ENCODE assay signal across 19 cellular contexts in genomic region chr15:71349336-71349735, GRCh38.
"Had no signal": no experiment of that assay in that cellular context is flagged by ENCODE, and none has a peak within 500 bp of the region (broad histone marks: within the 10 kb centered on the region; RNA-seq: fewer than 3 reads in every experiment).

No MANE protein-coding gene starts in this region.

- H3K9me3 Mint-ChIP-seq: nephron; stimulated activated naive B cell treated with anti-CD40 and anti-IgM and Interleukin-4, amounts not matched to agents 10 μg/mL and 1 μg/mL and 100 μg/mL, for 72 hours; stimulated activated naive CD8-positive, alpha-beta T cell treated with anti-CD3 and anti-CD28 coated beads, Interleukin-15, amount 100 ng/mL, for 72 hours had no signal

- H3K27ac Mint-ChIP-seq: naive B cell; nephron; stimulated activated naive B cell treated with anti-CD40 and anti-IgM and Interleukin-4, amounts not matched to agents 10 μg/mL and 1 μg/mL and 100 μg/mL, for 72 hours; stimulated activated naive CD8-positive, alpha-beta T cell treated with anti-CD3 and anti-CD28 coated beads, Interleukin-15, amount 100 ng/mL, for 72 hours had no signal

- H3K9me3 ChIP-seq: colonic mucosa, psoas muscle, right lobe of liver, testis, tibial nerve had no signal

- H3K4me3 ChIP-seq: colonic mucosa, psoas muscle, right lobe of liver, testis, tibial nerve had no signal

- H3K36me3 ChIP-seq: colonic mucosa, right lobe of liver, tibial nerve had no signal

- H3K4me3 Mint-ChIP-seq: nephron; stimulated activated naive B cell treated with anti-CD40 and anti-IgM and Interleukin-4, amounts not matched to agents 10 μg/mL and 1 μg/mL and 100 μg/mL, for 72 hours; stimulated activated naive CD8-positive, alpha-beta T cell treated with anti-CD3 and anti-CD28 coated beads, Interleukin-15, amount 100 ng/mL, for 72 hours had no signal

- H3K4me1 ChIP-seq: colonic mucosa, parathyroid adenoma, psoas muscle, tibial nerve had no signal

- H3K79me2 ChIP-seq: parathyroid adenoma had no signal

- H3K27me3 ChIP-seq: colonic mucosa, foreskin keratinocyte, right lobe of liver, testis, tibial nerve had no signal

- DNase-seq: colonic mucosa; dermis blood vessel endothelial cell; erythroblast; foreskin keratinocyte; kidney; left cardiac atrium; naive B cell; psoas muscle; retina; right lobe of liver; stimulated activated CD4-positive, alpha-beta T cell treated with anti-CD3 and anti-CD28 coated beads, Interleukin-15, amount 100 ng/mL, for 24 hours; stimulated activated CD4-positive, alpha-beta T cell treated with anti-CD3 and anti-CD28 coated beads, Interleukin-2, amount 100 ng/mL, for 24 hours; stimulated activated CD4-positive, alpha-beta T cell treated with anti-CD3 and anti-CD28 coated beads, Interleukin-4, amount 100 ng/mL, for 4 hours; stimulated activated naive B cell treated with anti-CD40 and anti-IgM and Interleukin-4, amounts not matched to agents 10 μg/mL and 1 μg/mL and 100 μg/mL, for 72 hours; stimulated activated naive CD8-positive, alpha-beta T cell treated with anti-CD3 and anti-CD28 coated beads, Interleukin-15, amount 100 ng/mL, for 72 hours; testis had no signal

- H3K36me3 Mint-ChIP-seq: naive B cell; stimulated activated naive B cell treated with anti-CD40 and anti-IgM and Interleukin-4, amounts not matched to agents 10 μg/mL and 1 μg/mL and 100 μg/mL, for 72 hours had no signal

- H2AFZ ChIP-seq: parathyroid adenoma had no signal

- H3K4me1 Mint-ChIP-seq: naive B cell; stimulated activated naive B cell treated with anti-CD40 and anti-IgM and Interleukin-4, amounts not matched to agents 10 μg/mL and 1 μg/mL and 100 μg/mL, for 72 hours; stimulated activated naive CD8-positive, alpha-beta T cell treated with anti-CD3 and anti-CD28 coated beads, Interleukin-15, amount 100 ng/mL, for 72 hours had no signal

- ATAC-seq: foreskin keratinocyte; left cardiac atrium; psoas muscle; stimulated activated naive B cell treated with anti-CD40 and anti-IgM and Interleukin-4, amounts not matched to agents 10 μg/mL and 1 μg/mL and 100 μg/mL, for 72 hours; stimulated activated naive CD8-positive, alpha-beta T cell treated with anti-CD3 and anti-CD28 coated beads, Interleukin-15, amount 100 ng/mL, for 72 hours had no signal

- H3K27ac ChIP-seq: colonic mucosa, foreskin keratinocyte, parathyroid adenoma, psoas muscle, right lobe of liver, testis, tibial nerve had no signal
